Comparison of ENCODE assay signal across 26 cellular contexts in genomic region chr3:10338591-10339369, GRCh38. TPM values are rescaled to one million over a fixed set of nuclear protein-coding genes. Genes with fewer than 3 reads are reported as not detected.
"Had no signal": no experiment of that assay in that cellular context is flagged by ENCODE, and none has a peak within 500 bp of the region (broad histone marks: within the 10 kb centered on the region; RNA-seq: fewer than 3 reads in every experiment).

No MANE protein-coding gene starts in this region.

- H3K4me1 ChIP-seq: ascending aorta, left lung, sigmoid colon, thyroid gland had no signal

- H3K4me3 ChIP-seq: ascending aorta, left lung, sigmoid colon, thyroid gland had no signal

- DNase-seq: activated CD4-positive, alpha-beta T cell treated with anti-CD3 and anti-CD28 coated beads, Interleukin-2, amount 50 U/mL, for 1 hour; activated CD4-positive, CD25-positive, alpha-beta regulatory T cell treated with anti-CD3 and anti-CD28 coated beads, Interleukin-2, amount 50 U/mL, for 72 hours; activated CD8-positive, alpha-beta T cell treated with anti-CD3 and anti-CD28 coated beads, Interleukin-2, amount 10 ng/mL, durations not matched to agents 7 days and 5 days; activated gamma-delta T cell treated with Interleukin-2 at 50 U/mL for 16 hours; brain microvascular endothelial cell; dermis blood vessel endothelial cell; effector memory CD4-positive, alpha-beta T cell; foreskin melanocyte; immature natural killer cell; kidney glomerular epithelial cell; left lung; nucleus accumbens; sigmoid colon; stimulated activated CD4-positive, alpha-beta T cell treated with anti-CD3 and anti-CD28 coated beads, Interleukin-4, amount 100 ng/mL, for 1 hour; stimulated activated naive CD8-positive, alpha-beta T cell treated with anti-CD3 and anti-CD28 coated beads, Interleukin-15, Interleukin-2, amounts not matched to agents 100 U/mL and 50 U/mL, for 24 hours; T1000; thyroid gland; WERI-Rb-1 had no signal

- H3K27me3 ChIP-seq: ascending aorta, brain microvascular endothelial cell, left lung, thyroid gland had no signal

- H3K4me3 Mint-ChIP-seq: activated CD8-positive, alpha-beta T cell treated with anti-CD3 and anti-CD28 coated beads, Interleukin-2, amount 10 ng/mL, durations not matched to agents 7 days and 5 days; immature natural killer cell; natural killer cell treated with Interleukin-12 subunit alpha and Interleukin-12 subunit beta and Interleukin-15 and Interleukin-18, amount 100 ng/mL, for 72 hours; T-helper 1 cell treated with Interleukin-12 subunit alpha and Interleukin-12 subunit beta and Interleukin-4 antibody, amounts not matched to agents 30 μg/mL and 1 μg/mL, for 36 hours had no signal

- H3K36me3 Mint-ChIP-seq: activated naive CD4-positive, alpha-beta T cell treated with anti-CD3 and anti-CD28 coated beads, Interleukin-2, amount 50 U/mL, for 72 hours; immature natural killer cell; natural killer cell treated with Interleukin-12 subunit alpha and Interleukin-12 subunit beta and Interleukin-15 and Interleukin-18, amount 100 ng/mL, for 72 hours had no signal

- H3K9me3 ChIP-seq: ascending aorta, left lung, sigmoid colon, thyroid gland had no signal

- H3K27me3 Mint-ChIP-seq: natural killer cell treated with Interleukin-12 subunit alpha and Interleukin-12 subunit beta and Interleukin-15 and Interleukin-18, amount 100 ng/mL, for 72 hours had no signal

- H3K27ac Mint-ChIP-seq: immature natural killer cell; natural killer cell treated with Interleukin-12 subunit alpha and Interleukin-12 subunit beta and Interleukin-15 and Interleukin-18, amount 100 ng/mL, for 72 hours had no signal

- H3K27ac ChIP-seq: ascending aorta, brain microvascular endothelial cell, left lung, sigmoid colon, thyroid gland, WERI-Rb-1 had no signal

- ATAC-seq: activated CD8-positive, alpha-beta T cell treated with anti-CD3 and anti-CD28 coated beads, Interleukin-2, amount 10 ng/mL, durations not matched to agents 7 days and 5 days; activated naive CD4-positive, alpha-beta T cell treated with anti-CD3 and anti-CD28 coated beads, Interleukin-2, amount 50 U/mL, for 72 hours; esophagus mucosa; left lung; natural killer cell treated with Interleukin-12 subunit alpha and Interleukin-12 subunit beta and Interleukin-15 and Interleukin-18, amount 100 ng/mL, for 72 hours; stimulated activated naive CD8-positive, alpha-beta T cell treated with anti-CD3 and anti-CD28 coated beads, Interleukin-15, Interleukin-2, amounts not matched to agents 100 U/mL and 50 U/mL, for 24 hours had no signal

- H3K9me3 Mint-ChIP-seq: activated naive CD4-positive, alpha-beta T cell treated with anti-CD3 and anti-CD28 coated beads, Interleukin-2, amount 50 U/mL, for 72 hours; immature natural killer cell; natural killer cell treated with Interleukin-12 subunit alpha and Interleukin-12 subunit beta and Interleukin-15 and Interleukin-18, amount 100 ng/mL, for 72 hours; T-helper 1 cell treated with Interleukin-12 subunit alpha and Interleukin-12 subunit beta and Interleukin-4 antibody, amounts not matched to agents 30 μg/mL and 1 μg/mL, for 36 hours had no signal

- H3K4me1 Mint-ChIP-seq: immature natural killer cell had no signal

- H3K36me3 ChIP-seq: ascending aorta, brain microvascular endothelial cell, left lung, sigmoid colon, thyroid gland, WERI-Rb-1 had no signal

RNA-seq across cellular contexts. Expression of gene GHRL, which starts 46.0 kb away (rescaled TPM):
- total RNA-seq: activated naive CD4-positive, alpha-beta T cell treated with anti-CD3 and anti-CD28 coated beads, Interleukin-2, amount 50 U/mL, for 72 hours; ascending aorta; endothelial cell of umbilical vein; renal cortical epithelial cell; urinary bladder had no signal
- polyA plus RNA-seq: endothelial cell of umbilical vein had no signal
